In genomic region chr6:24723270-24723669, GRCh38 we compare ENCODE assay signal across 14 cellular contexts. TPM values are rescaled to one million over a fixed set of nuclear protein-coding genes. Genes with fewer than 3 reads are reported as not detected.
A peak's percentile ranks its signal among the peaks of the same experiment; 100 is the strongest.
DNase-seq lines count a peak whose midpoint lies in the region; ATAC-seq, FAIRE-seq and TF ChIP-seq lines count a peak whose summit lies in the region.
"Had no signal": no experiment of that assay in that cellular context is flagged by ENCODE, and none has a peak within 500 bp of the region (broad histone marks: within the 10 kb centered on the region; RNA-seq: fewer than 3 reads in every experiment).

No MANE protein-coding gene starts in this region.

- no peak for FAIRE-seq in K562 (lab: Jason Lieb, UNC)

- CTCF ChIA-PET in activated CD8-positive, alpha-beta T cell treated with anti-CD3 and anti-CD28 coated beads for 36 hours (lab: Charles Lee): interaction anchor here (1.6 kb wide), 1 partner anchor 45 kb away, joined by 3 read pairs; no protein-coding TSS in a partner anchor
- CTCF ChIA-PET in activated CD8-positive, alpha-beta T cell treated with anti-CD3 and anti-CD28 coated beads, Interleukin-2, amount 10 ng/mL, durations not matched to agents 7 days and 5 days (lab: Charles Lee): interaction anchor here (1.5 kb wide), 2 partner anchors 12 to 20 kb away, joined by 3 to 4 read pairs; no protein-coding TSS in a partner anchor
- CTCF ChIA-PET in K562 (lab: Yijun Ruan, JAX; ENCODE audit: low intra/inter-chr PET ratio): no interaction called here

- WGBS in K562 (ENCODE audit: insufficient coverage, low coverage, missing lambda C conversion rate): 84% methylated on average over 3 of the region's 3 CpGs

- POLR2A ChIA-PET in activated CD8-positive, alpha-beta T cell treated with anti-CD3 and anti-CD28 coated beads for 36 hours (lab: Charles Lee): no interaction called here
- POLR2A ChIA-PET in activated CD8-positive, alpha-beta T cell treated with anti-CD3 and anti-CD28 coated beads, Interleukin-2, amount 10 ng/mL, durations not matched to agents 7 days and 5 days (lab: Charles Lee): interaction anchor here (4.1 kb wide), 1 partner anchor 51 kb away, joined by 22 read pairs; the partner anchor contains the start of gene GMNN
- POLR2A ChIA-PET in K562 (lab: Yijun Ruan, JAX): interaction anchor here (1.7 kb wide), 1 partner anchor 20 kb away, joined by 6 read pairs; no protein-coding TSS in a partner anchor

- no peak for TF ChIP-seq EP300 in K562 (IDR thresholded peaks at IDR 0.05; ENCODE audit: low read length)

- H3K4me1 ChIP-seq in K562 (replicated peaks in 1 of 2; ENCODE audit: control insufficient read depth in 2 of 2, insufficient read depth in 2 of 2, low read length in 2 of 2): peaks cover 6% of the 10 kb centered on the region in 2 experiments; a peak in 3 of 5 replicates

- H3K36me3 ChIP-seq in K562 (ENCODE audit: control insufficient read depth, insufficient read depth, low read length): peaks cover 10% of the 10 kb centered on the region; the same call in 2 of the 3 replicates

- H3K4me1 Mint-ChIP-seq in activated CD8-positive, alpha-beta T cell treated with anti-CD3 and anti-CD28 coated beads for 36 hours (ENCODE audit: low read depth): peaks cover 11% of the 10 kb centered on the region
- peaks cover 6% of the 10 kb centered on the region for H3K4me1 Mint-ChIP-seq in activated CD8-positive, alpha-beta T cell treated with anti-CD3 and anti-CD28 coated beads, Interleukin-2, amount 10 ng/mL, durations not matched to agents 7 days and 5 days (ENCODE audit: low read depth)
- H3K4me1 Mint-ChIP-seq in type B pancreatic cell (ENCODE audit: unreplicated experiment): peaks cover 7% of the 10 kb centered on the region
- H3K4me1 Mint-ChIP-seq in stimulated activated effector memory CD8-positive, alpha-beta T cell treated with anti-CD3 and anti-CD28 coated beads, Interleukin-12 subunit alpha, Interleukin-12 subunit beta, amount 100 ng/mL, for 72 hours: peaks cover 11% of the 10 kb centered on the region

- peak overlapping the region; percentile 94 for H3K27ac Mint-ChIP-seq in activated CD8-positive, alpha-beta T cell treated with anti-CD3 and anti-CD28 coated beads for 36 hours
- H3K27ac Mint-ChIP-seq in activated CD8-positive, alpha-beta T cell treated with anti-CD3 and anti-CD28 coated beads, Interleukin-2, amount 10 ng/mL, durations not matched to agents 7 days and 5 days: no peak overlapping the region
- no peak overlapping the region for H3K27ac Mint-ChIP-seq in type B pancreatic cell
- H3K27ac Mint-ChIP-seq in stimulated activated effector memory CD8-positive, alpha-beta T cell treated with anti-CD3 and anti-CD28 coated beads, Interleukin-12 subunit alpha, Interleukin-12 subunit beta, amount 100 ng/mL, for 72 hours: no peak overlapping the region

- H3K27me3 ChIP-seq in K562 (ENCODE audit: control insufficient read depth in 2 of 2, insufficient read depth in 2 of 2, low read length in 2 of 2): no peaks in the 10 kb centered on the region

- H3K4me3 ChIP-seq in HFF-Myc (replicated peaks; ENCODE audit: low read depth, low read length): no peak overlapping the region
- no peak overlapping the region for H3K4me3 ChIP-seq in K562
- H3K4me3 ChIP-seq: PC-9 had no signal

- intact Hi-C loops in activated CD8-positive, alpha-beta T cell treated with anti-CD3 and anti-CD28 coated beads for 36 hours (cut with micrococcal nuclease): loop anchor here (5.0 kb wide), 1 partner anchor 44 kb away; no protein-coding TSS in a partner anchor
- intact Hi-C loops in K562 (cut with micrococcal nuclease): no loop called here

- in situ Hi-C loops in K562 (cut with MboI): no loop called here

- 0 out of 2 replicates have a peak overlapping the region, but pooled peaks have one; percentile 11 for H2AFZ ChIP-seq in K562 (ENCODE audit: low read depth, low read length)
- H2AFZ ChIP-seq: PC-9 had no signal

- no peaks in the 10 kb centered on the region for H3K9me3 Mint-ChIP-seq in activated CD8-positive, alpha-beta T cell treated with anti-CD3 and anti-CD28 coated beads for 36 hours
- H3K9me3 Mint-ChIP-seq in activated CD8-positive, alpha-beta T cell treated with anti-CD3 and anti-CD28 coated beads, Interleukin-2, amount 10 ng/mL, durations not matched to agents 7 days and 5 days (ENCODE audit: insufficient read depth): no peaks in the 10 kb centered on the region
- no peaks in the 10 kb centered on the region for H3K9me3 Mint-ChIP-seq in type B pancreatic cell
- no peaks in the 10 kb centered on the region for H3K9me3 Mint-ChIP-seq in stimulated activated effector memory CD8-positive, alpha-beta T cell treated with anti-CD3 and anti-CD28 coated beads, Interleukin-12 subunit alpha, Interleukin-12 subunit beta, amount 100 ng/mL, for 72 hours

- no peak for ATAC-seq in activated CD8-positive, alpha-beta T cell treated with anti-CD3 and anti-CD28 coated beads for 36 hours
- no peak for ATAC-seq in activated CD8-positive, alpha-beta T cell treated with anti-CD3 and anti-CD28 coated beads, Interleukin-2, amount 10 ng/mL, durations not matched to agents 7 days and 5 days
- no peak for ATAC-seq in K562
- ATAC-seq in HG02571 (IDR thresholded peaks at IDR 0.05; ENCODE audit: unreplicated experiment): no peak
- no peak for ATAC-seq in stimulated activated effector memory CD8-positive, alpha-beta T cell treated with anti-CD3 and anti-CD28 coated beads, Interleukin-12 subunit alpha, Interleukin-12 subunit beta, amount 100 ng/mL, for 72 hours

- no peak for TF ChIP-seq POLR2A in K562 (conservative IDR thresholded peaks at IDR 0.05)

- no peak overlapping the region for H3K4me3 Mint-ChIP-seq in activated CD8-positive, alpha-beta T cell treated with anti-CD3 and anti-CD28 coated beads for 36 hours
- no peak overlapping the region for H3K4me3 Mint-ChIP-seq in activated CD8-positive, alpha-beta T cell treated with anti-CD3 and anti-CD28 coated beads, Interleukin-2, amount 10 ng/mL, durations not matched to agents 7 days and 5 days
- peak overlapping the region; percentile 23 for H3K4me3 Mint-ChIP-seq in type B pancreatic cell
- H3K4me3 Mint-ChIP-seq in stimulated activated effector memory CD8-positive, alpha-beta T cell treated with anti-CD3 and anti-CD28 coated beads, Interleukin-12 subunit alpha, Interleukin-12 subunit beta, amount 100 ng/mL, for 72 hours: no peak overlapping the region

- no peak overlapping the region for H3K9ac ChIP-seq in K562 (ENCODE audit: insufficient read depth in 1 of 2, low read depth in 2 of 2, low read length in 2 of 2)

- H3K4me2 ChIP-seq in K562 (ENCODE audit: insufficient read depth, low read length): no peak overlapping the region

- H4K20me1 ChIP-seq in K562 (replicated peaks; ENCODE audit: control insufficient read depth, insufficient read depth, low read length): peaks cover 12% of the 10 kb centered on the region; the same call in 1 of the 2 replicates

- H3K27me3 Mint-ChIP-seq in activated CD8-positive, alpha-beta T cell treated with anti-CD3 and anti-CD28 coated beads for 36 hours: no peaks in the 10 kb centered on the region
- H3K27me3 Mint-ChIP-seq in activated CD8-positive, alpha-beta T cell treated with anti-CD3 and anti-CD28 coated beads, Interleukin-2, amount 10 ng/mL, durations not matched to agents 7 days and 5 days (ENCODE audit: low read depth): peaks cover 3% of the 10 kb centered on the region
- H3K27me3 Mint-ChIP-seq in type B pancreatic cell: peaks cover 4% of the 10 kb centered on the region

- no peak for TF ChIP-seq CTCF in activated CD8-positive, alpha-beta T cell treated with anti-CD3 and anti-CD28 coated beads for 36 hours (IDR thresholded peaks at IDR 0.05)
- TF ChIP-seq CTCF in HFF-Myc (IDR thresholded peaks at IDR 0.05; ENCODE audit: low read depth, low read length, missing control alignments) (no peak), K562 (IDR thresholded peaks at IDR 0.05 in 2 of 3, conservative IDR thresholded peaks at IDR 0.05 in 1 of 3; ENCODE audit: insufficient read depth in 2 of 3, low read depth in 1 of 3, low read length in 3 of 3) (no peak), type B pancreatic cell (conservative IDR thresholded peaks at IDR 0.05) (no peak)

- TF ChIP-seq RAD21 in K562 (CRISPR knock-in tag; conservative IDR thresholded peaks at IDR 0.05 in 1 of 2, IDR thresholded peaks at IDR 0.05 in 1 of 2): no peak

- no TSS peak for BruUV-seq in K562 (replicated peaks; lab: Mats Ljungman, UMichigan)

- H3K79me2 ChIP-seq in K562 (ENCODE audit: control insufficient read depth, insufficient read depth, low read length): peaks cover 24% of the 10 kb centered on the region

- peaks cover 22% of the 10 kb centered on the region for H3K36me3 Mint-ChIP-seq in activated CD8-positive, alpha-beta T cell treated with anti-CD3 and anti-CD28 coated beads for 36 hours (ENCODE audit: low read depth)
- H3K36me3 Mint-ChIP-seq in activated CD8-positive, alpha-beta T cell treated with anti-CD3 and anti-CD28 coated beads, Interleukin-2, amount 10 ng/mL, durations not matched to agents 7 days and 5 days (ENCODE audit: low read depth): peaks cover 19% of the 10 kb centered on the region
- H3K36me3 Mint-ChIP-seq in type B pancreatic cell: no peaks in the 10 kb centered on the region
- H3K36me3 Mint-ChIP-seq in stimulated activated effector memory CD8-positive, alpha-beta T cell treated with anti-CD3 and anti-CD28 coated beads, Interleukin-12 subunit alpha, Interleukin-12 subunit beta, amount 100 ng/mL, for 72 hours: peaks cover 32% of the 10 kb centered on the region

- H3K9me1 ChIP-seq in K562 (ENCODE audit: control insufficient read depth, insufficient read depth, low read length): no peaks in the 10 kb centered on the region

- no peak overlapping the region for H3K27ac ChIP-seq in K562 (ENCODE audit: extremely low read depth, low read depth, low read length)
- H3K27ac ChIP-seq: PC-9 had no signal

- DNase-seq in activated CD8-positive, alpha-beta T cell treated with anti-CD3 and anti-CD28 coated beads for 36 hours: no peak
- DNase-seq in activated CD8-positive, alpha-beta T cell treated with anti-CD3 and anti-CD28 coated beads, Interleukin-2, amount 10 ng/mL, durations not matched to agents 7 days and 5 days: no peak
- DNase-seq in HFF-Myc (ENCODE audit: extremely low read depth, low read depth) (peak; percentile 38), K562 (ENCODE audit: extremely low read depth in 1 of 4, low spot score in 3 of 4) (no peak), type B pancreatic cell (ENCODE audit: extremely low spot score, unreplicated experiment) (no peak), cerebellar cortex (ENCODE audit: low spot score) (no peak)
- no peak for DNase-seq in stimulated activated effector memory CD8-positive, alpha-beta T cell treated with anti-CD3 and anti-CD28 coated beads, Interleukin-12 subunit alpha, Interleukin-12 subunit beta, amount 100 ng/mL, for 72 hours (ENCODE audit: low spot score in 2 of 2)
- DNase-seq: DMS153, EL, NCI-H2029, NCI-H2171 treated with DMSO at 0.1 percent for 48 hours, NCI-H774, PC-9 had no signal

- H3K9me3 ChIP-seq in K562 (replicated peaks; ENCODE audit: control insufficient read depth, insufficient read depth, low read depth, low read length): no peaks in the 10 kb centered on the region; the same call in 1 of the 2 replicates

RNA-seq across cellular contexts. Expression of gene C6orf62, which starts 4.3 kb away (rescaled TPM):
- total RNA-seq in activated CD8-positive, alpha-beta T cell treated with anti-CD3 and anti-CD28 coated beads for 36 hours: 100 to 1,000 TPM; 103 to 106 TPM
- total RNA-seq in activated CD8-positive, alpha-beta T cell treated with anti-CD3 and anti-CD28 coated beads, Interleukin-2, amount 10 ng/mL, durations not matched to agents 7 days and 5 days: 100 to 1,000 TPM; 121 to 128 TPM
- 43.5 and 83.8 TPM in 2 replicates for total RNA-seq in K562 (2011; cell fraction: chromatin; rRNA removed; ENCODE audit: low replicate concordance)
- total RNA-seq in K562 (2011; cell fraction: nucleolus; rRNA removed): 36.7 and 38.0 TPM in 2 replicates
- total RNA-seq in K562 (2011; cell fraction: nucleoplasm; rRNA removed): 66.0 and 93.1 TPM in 2 replicates
- 48.5 and 52.9 TPM in 2 replicates for total RNA-seq in K562 (2014; rRNA removed)
- 110 and 124 TPM in 2 replicates for total RNA-seq in K562 (2014; rRNA removed; fragmentation: Illumina TruSeq; extraction: Trizol)
- total RNA-seq in K562 (2015; rRNA removed; fragmentation: Illumina TruSeq; extraction: Trizol): 111 and 113 TPM in 2 replicates
- total RNA-seq in K562 (2021): 113 and 117 TPM in 2 replicates
- polyA plus RNA-seq in K562 (2011; rRNA removed): 76.7 and 105 TPM in 2 replicates
- 37.7 and 38.4 TPM in 2 replicates for polyA plus RNA-seq in K562 (2011; cell fraction: cytosol; rRNA removed)
- 55.2 and 65.3 TPM in 2 replicates for polyA plus RNA-seq in K562 (2011; cell fraction: nucleus; rRNA removed)
- 55.2 and 66.1 TPM in 2 replicates for polyA plus RNA-seq in K562 (2012)
- polyA plus RNA-seq in K562 (2014; fragmentation: Illumina TruSeq; extraction: Trizol): 86.2 and 111 TPM in 2 replicates
- polyA plus RNA-seq in K562 (2014; fragmentation: Nextera tagmentation; extraction: Ambion mirVana): 100 to 1,000 TPM; 355 to 579 TPM
- polyA plus RNA-seq in K562 (2014; rRNA removed): 56.8 and 65.6 TPM in 2 replicates
- polyA minus RNA-seq in K562 (2011; rRNA and poly(A)+ RNA removed): 117 and 150 TPM in 2 replicates
- polyA minus RNA-seq in K562 (2011; cell fraction: cytosol; rRNA and poly(A)+ RNA removed): 41.9 and 92.5 TPM in 2 replicates
- 37.2 and 54.4 TPM in 2 replicates for polyA minus RNA-seq in K562 (2011; cell fraction: nucleus; rRNA and poly(A)+ RNA removed)
- 77.3 and 77.5 TPM in 2 replicates for total RNA-seq in type B pancreatic cell (ENCODE audit: low replicate concordance)

RNA-seq across cellular contexts. Expression of gene GMNN, which starts 51.5 kb away (rescaled TPM):
- 10 to 100 TPM; 69.2 to 72.6 TPM for total RNA-seq in activated CD8-positive, alpha-beta T cell treated with anti-CD3 and anti-CD28 coated beads for 36 hours
- 10 to 100 TPM; 87.0 to 88.4 TPM for total RNA-seq in activated CD8-positive, alpha-beta T cell treated with anti-CD3 and anti-CD28 coated beads, Interleukin-2, amount 10 ng/mL, durations not matched to agents 7 days and 5 days
- 62.3 and 103 TPM in 2 replicates for total RNA-seq in K562 (2011; cell fraction: chromatin; rRNA removed; ENCODE audit: low replicate concordance)
- 65.7 and 78.8 TPM in 2 replicates for total RNA-seq in K562 (2011; cell fraction: nucleolus; rRNA removed)
- total RNA-seq in K562 (2011; cell fraction: nucleoplasm; rRNA removed): 98.0 and 106 TPM in 2 replicates
- total RNA-seq in K562 (2014; rRNA removed): 140 and 156 TPM in 2 replicates
- total RNA-seq in K562 (2014; rRNA removed; fragmentation: Illumina TruSeq; extraction: Trizol): 189 and 216 TPM in 2 replicates
- total RNA-seq in K562 (2015; rRNA removed; fragmentation: Illumina TruSeq; extraction: Trizol): 187 and 210 TPM in 2 replicates
- total RNA-seq in K562 (2021): 144 and 146 TPM in 2 replicates
- polyA plus RNA-seq in K562 (2011; rRNA removed): 125 and 167 TPM in 2 replicates
- 79.5 and 92.1 TPM in 2 replicates for polyA plus RNA-seq in K562 (2011; cell fraction: cytosol; rRNA removed)
- polyA plus RNA-seq in K562 (2011; cell fraction: nucleus; rRNA removed): 50.4 and 63.0 TPM in 2 replicates
- polyA plus RNA-seq in K562 (2012): 98.2 and 179 TPM in 2 replicates
- polyA plus RNA-seq in K562 (2014; fragmentation: Illumina TruSeq; extraction: Trizol): 217 and 222 TPM in 2 replicates
- 100 to 1,000 TPM; 331 to 370 TPM for polyA plus RNA-seq in K562 (2014; fragmentation: Nextera tagmentation; extraction: Ambion mirVana)
- 199 and 254 TPM in 2 replicates for polyA plus RNA-seq in K562 (2014; rRNA removed)
- polyA minus RNA-seq in K562 (2011; rRNA and poly(A)+ RNA removed): 80.2 and 85.5 TPM in 2 replicates
- polyA minus RNA-seq in K562 (2011; cell fraction: cytosol; rRNA and poly(A)+ RNA removed): 43.5 and 55.4 TPM in 2 replicates
- 50.4 and 78.2 TPM in 2 replicates for polyA minus RNA-seq in K562 (2011; cell fraction: nucleus; rRNA and poly(A)+ RNA removed)
- 38.0 and 66.3 TPM in 2 replicates for total RNA-seq in type B pancreatic cell (ENCODE audit: low replicate concordance)

RNA-seq across cellular contexts. Expression of gene ACOT13, which starts 56.4 kb away (rescaled TPM):
- 10 to 100 TPM; 28.9 to 33.6 TPM for total RNA-seq in activated CD8-positive, alpha-beta T cell treated with anti-CD3 and anti-CD28 coated beads for 36 hours
- 10 to 100 TPM; 21.3 to 22.6 TPM for total RNA-seq in activated CD8-positive, alpha-beta T cell treated with anti-CD3 and anti-CD28 coated beads, Interleukin-2, amount 10 ng/mL, durations not matched to agents 7 days and 5 days
- 4.4 and 16.0 TPM in 2 replicates for total RNA-seq in K562 (2011; cell fraction: chromatin; rRNA removed; ENCODE audit: low replicate concordance)
- total RNA-seq in K562 (2011; cell fraction: nucleolus; rRNA removed): 4.3 TPM in 2 replicates
- total RNA-seq in K562 (2011; cell fraction: nucleoplasm; rRNA removed): 6.1 and 11.8 TPM in 2 replicates
- 14.1 and 20.9 TPM in 2 replicates for total RNA-seq in K562 (2014; rRNA removed)
- 65.7 and 75.7 TPM in 2 replicates for total RNA-seq in K562 (2014; rRNA removed; fragmentation: Illumina TruSeq; extraction: Trizol)
- 46.3 and 49.2 TPM in 2 replicates for total RNA-seq in K562 (2015; rRNA removed; fragmentation: Illumina TruSeq; extraction: Trizol)
- 57.9 and 58.1 TPM in 2 replicates for total RNA-seq in K562 (2021)
- polyA plus RNA-seq in K562 (2011; rRNA removed): 99.7 and 129 TPM in 2 replicates
- polyA plus RNA-seq in K562 (2011; cell fraction: cytosol; rRNA removed): 24.7 and 40.8 TPM in 2 replicates
- 11.4 and 19.8 TPM in 2 replicates for polyA plus RNA-seq in K562 (2011; cell fraction: nucleus; rRNA removed)
- polyA plus RNA-seq in K562 (2012): 54.7 and 56.0 TPM in 2 replicates
- 72.2 and 82.8 TPM in 2 replicates for polyA plus RNA-seq in K562 (2014; fragmentation: Illumina TruSeq; extraction: Trizol)
- 100 to 1,000 TPM; 106 to 127 TPM for polyA plus RNA-seq in K562 (2014; fragmentation: Nextera tagmentation; extraction: Ambion mirVana)
- 37.6 and 40.4 TPM in 2 replicates for polyA plus RNA-seq in K562 (2014; rRNA removed)
- polyA minus RNA-seq in K562 (2011; rRNA and poly(A)+ RNA removed): 48.9 and 54.5 TPM in 2 replicates
- polyA minus RNA-seq in K562 (2011; cell fraction: cytosol; rRNA and poly(A)+ RNA removed): 13.7 and 18.1 TPM in 2 replicates
- 3.6 and 6.2 TPM in 2 replicates for polyA minus RNA-seq in K562 (2011; cell fraction: nucleus; rRNA and poly(A)+ RNA removed)
- total RNA-seq in type B pancreatic cell (ENCODE audit: low replicate concordance): 22.0 and 24.7 TPM in 2 replicates

RNA-seq across cellular contexts. Expression of gene TDP2, which starts 56.6 kb away (rescaled TPM):
- 10 to 100 TPM; 37.4 to 39.8 TPM for total RNA-seq in activated CD8-positive, alpha-beta T cell treated with anti-CD3 and anti-CD28 coated beads for 36 hours
- 10 to 100 TPM; 43.0 to 44.0 TPM for total RNA-seq in activated CD8-positive, alpha-beta T cell treated with anti-CD3 and anti-CD28 coated beads, Interleukin-2, amount 10 ng/mL, durations not matched to agents 7 days and 5 days
- total RNA-seq in K562 (2011; cell fraction: chromatin; rRNA removed; ENCODE audit: low replicate concordance): 36.5 and 52.5 TPM in 2 replicates
- total RNA-seq in K562 (2011; cell fraction: nucleolus; rRNA removed): 30.2 and 34.3 TPM in 2 replicates
- 41.6 and 42.5 TPM in 2 replicates for total RNA-seq in K562 (2011; cell fraction: nucleoplasm; rRNA removed)
- total RNA-seq in K562 (2014; rRNA removed): 29.0 and 46.5 TPM in 2 replicates
- 31.8 and 32.9 TPM in 2 replicates for total RNA-seq in K562 (2014; rRNA removed; fragmentation: Illumina TruSeq; extraction: Trizol)
- total RNA-seq in K562 (2015; rRNA removed; fragmentation: Illumina TruSeq; extraction: Trizol): 27.3 and 28.6 TPM in 2 replicates
- 37.9 and 38.2 TPM in 2 replicates for total RNA-seq in K562 (2021)
- 41.3 and 60.1 TPM in 2 replicates for polyA plus RNA-seq in K562 (2011; rRNA removed)
- 10.1 and 18.1 TPM in 2 replicates for polyA plus RNA-seq in K562 (2011; cell fraction: cytosol; rRNA removed)
- 28.7 and 29.2 TPM in 2 replicates for polyA plus RNA-seq in K562 (2011; cell fraction: nucleus; rRNA removed)
- polyA plus RNA-seq in K562 (2012): 43.5 and 47.6 TPM in 2 replicates
- polyA plus RNA-seq in K562 (2014; fragmentation: Illumina TruSeq; extraction: Trizol): 53.6 and 56.8 TPM in 2 replicates
- polyA plus RNA-seq in K562 (2014; fragmentation: Nextera tagmentation; extraction: Ambion mirVana): 10 to 100 TPM; 27.7 to 28.7 TPM
- 53.0 and 56.5 TPM in 2 replicates for polyA plus RNA-seq in K562 (2014; rRNA removed)
- polyA minus RNA-seq in K562 (2011; rRNA and poly(A)+ RNA removed): 29.1 and 37.8 TPM in 2 replicates
- polyA minus RNA-seq in K562 (2011; cell fraction: cytosol; rRNA and poly(A)+ RNA removed): 12.4 and 13.6 TPM in 2 replicates
- 31.9 and 71.3 TPM in 2 replicates for polyA minus RNA-seq in K562 (2011; cell fraction: nucleus; rRNA and poly(A)+ RNA removed)
- total RNA-seq in type B pancreatic cell (ENCODE audit: low replicate concordance): 42.6 and 44.1 TPM in 2 replicates
